1 cellular context compared by ENCODE assay signal in the genomic region with DNA sequence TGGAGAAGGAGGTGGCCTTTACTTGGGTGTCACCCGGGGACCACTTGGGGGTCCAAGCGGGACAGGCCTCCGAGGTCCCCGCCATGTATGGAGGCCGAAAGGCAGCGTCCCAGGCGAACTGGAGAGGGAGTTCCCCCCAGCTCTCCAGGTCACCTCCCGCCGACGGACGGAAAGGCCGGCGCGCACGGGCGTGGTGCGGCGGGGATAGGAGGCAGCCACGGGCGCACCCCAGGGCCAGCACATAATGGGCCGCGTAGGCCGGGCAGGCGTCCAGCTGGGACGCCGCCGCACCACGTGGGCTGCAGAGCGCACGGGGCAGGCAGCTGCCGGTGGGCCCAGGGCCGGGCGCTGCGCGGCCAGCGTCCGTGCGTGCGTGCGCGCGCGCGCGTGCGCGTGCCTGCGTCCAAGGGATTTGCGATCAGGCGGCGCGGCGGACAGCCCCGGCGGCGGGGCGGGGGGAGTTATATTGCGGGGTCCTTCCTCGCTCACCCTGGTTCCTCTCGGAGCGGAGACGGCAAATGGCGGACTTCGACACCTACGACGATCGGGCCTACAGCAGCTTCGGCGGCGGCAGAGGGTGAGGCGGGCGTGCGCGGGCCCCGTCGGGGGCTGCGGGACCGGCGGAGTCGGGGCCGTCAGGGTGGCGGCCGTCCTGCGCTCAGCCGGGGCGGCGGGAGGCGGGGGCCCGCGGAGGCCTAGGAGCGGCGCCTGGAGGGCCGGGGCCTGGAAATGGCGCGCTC.
TF ChIP-seq lines count a peak whose summit lies in the region.

A gene (plus strand): TSS at position 491 of the 740 bp plus-strand sequence. CDS start 28 bp downstream, at position 519.

TF ChIP-seq in K562, 482 proteins besides CTCF, POLR2A, EP300 and RAD21 (continued from another document and continues in another):
- TF ChIP-seq, protein P1, sequence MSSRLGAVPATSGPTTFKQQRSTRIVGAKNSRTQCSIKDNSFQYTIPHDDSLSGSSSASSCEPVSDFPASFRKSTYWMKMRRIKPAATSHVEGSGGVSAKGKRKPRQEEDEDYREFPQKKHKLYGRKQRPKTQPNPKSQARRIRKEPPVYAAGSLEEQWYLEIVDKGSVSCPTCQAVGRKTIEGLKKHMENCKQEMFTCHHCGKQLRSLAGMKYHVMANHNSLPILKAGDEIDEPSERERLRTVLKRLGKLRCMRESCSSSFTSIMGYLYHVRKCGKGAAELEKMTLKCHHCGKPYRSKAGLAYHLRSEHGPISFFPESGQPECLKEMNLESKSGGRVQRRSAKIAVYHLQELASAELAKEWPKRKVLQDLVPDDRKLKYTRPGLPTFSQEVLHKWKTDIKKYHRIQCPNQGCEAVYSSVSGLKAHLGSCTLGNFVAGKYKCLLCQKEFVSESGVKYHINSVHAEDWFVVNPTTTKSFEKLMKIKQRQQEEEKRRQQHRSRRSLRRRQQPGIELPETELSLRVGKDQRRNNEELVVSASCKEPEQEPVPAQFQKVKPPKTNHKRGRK (tag; IDR thresholded peaks at IDR 0.05): no peak
- TF ChIP-seq ZC3H4 (CRISPR knock-in tag; IDR thresholded peaks at IDR 0.05; ENCODE audit: borderline replicate concordance): no peak
- TF ChIP-seq NUFIP1 (IDR thresholded peaks at IDR 0.05; ENCODE audit: partially characterized antibody): no peak
- TF ChIP-seq MYNN (IDR thresholded peaks at IDR 0.05): no peak; the same call in 1 of the 2 replicates
- TF ChIP-seq MYNN (CRISPR knock-in tag; IDR thresholded peaks at IDR 0.05): no peak
- TF ChIP-seq MCM7 (IDR thresholded peaks at IDR 0.05): no peak
- no peak for TF ChIP-seq TCFL5 (CRISPR knock-in tag; conservative IDR thresholded peaks at IDR 0.05)
- TF ChIP-seq, protein P2, sequence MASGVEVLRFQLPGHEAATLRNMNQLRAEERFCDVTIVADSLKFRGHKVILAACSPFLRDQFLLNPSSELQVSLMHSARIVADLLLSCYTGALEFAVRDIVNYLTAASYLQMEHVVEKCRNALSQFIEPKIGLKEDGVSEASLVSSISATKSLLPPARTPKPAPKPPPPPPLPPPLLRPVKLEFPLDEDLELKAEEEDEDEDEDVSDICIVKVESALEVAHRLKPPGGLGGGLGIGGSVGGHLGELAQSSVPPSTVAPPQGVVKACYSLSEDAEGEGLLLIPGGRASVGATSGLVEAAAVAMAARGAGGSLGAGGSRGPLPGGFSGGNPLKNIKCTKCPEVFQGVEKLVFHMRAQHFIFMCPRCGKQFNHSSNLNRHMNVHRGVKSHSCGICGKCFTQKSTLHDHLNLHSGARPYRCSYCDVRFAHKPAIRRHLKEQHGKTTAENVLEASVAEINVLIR (CRISPR knock-in tag; IDR thresholded peaks at IDR 0.05): no peak
- peak; percentile 100 for TF ChIP-seq CXXC5 (CRISPR knock-in tag; IDR thresholded peaks at IDR 0.05)
- peak; percentile 45 for TF ChIP-seq NCOA6 (IDR thresholded peaks at IDR 0.05)
- TF ChIP-seq, protein P3, sequence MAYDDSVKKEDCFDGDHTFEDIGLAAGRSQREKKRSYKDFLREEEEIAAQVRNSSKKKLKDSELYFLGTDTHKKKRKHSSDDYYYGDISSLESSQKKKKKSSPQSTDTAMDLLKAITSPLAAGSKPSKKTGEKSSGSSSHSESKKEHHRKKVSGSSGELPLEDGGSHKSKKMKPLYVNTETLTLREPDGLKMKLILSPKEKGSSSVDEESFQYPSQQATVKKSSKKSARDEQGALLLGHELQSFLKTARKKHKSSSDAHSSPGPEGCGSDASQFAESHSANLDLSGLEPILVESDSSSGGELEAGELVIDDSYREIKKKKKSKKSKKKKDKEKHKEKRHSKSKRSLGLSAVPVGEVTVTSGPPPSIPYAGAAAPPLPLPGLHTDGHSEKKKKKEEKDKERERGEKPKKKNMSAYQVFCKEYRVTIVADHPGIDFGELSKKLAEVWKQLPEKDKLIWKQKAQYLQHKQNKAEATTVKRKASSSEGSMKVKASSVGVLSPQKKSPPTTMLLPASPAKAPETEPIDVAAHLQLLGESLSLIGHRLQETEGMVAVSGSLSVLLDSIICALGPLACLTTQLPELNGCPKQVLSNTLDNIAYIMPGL (CRISPR knock-in tag; IDR thresholded peaks at IDR 0.05): peak; percentile 100
- TF ChIP-seq HIVEP1 (CRISPR knock-in tag; IDR thresholded peaks at IDR 0.05): 0 out of 2 replicates have a peak, but pooled peaks have one; percentile 56
- no peak for TF ChIP-seq ADNP (tag; IDR thresholded peaks at IDR 0.05)
- TF ChIP-seq, protein P4, sequence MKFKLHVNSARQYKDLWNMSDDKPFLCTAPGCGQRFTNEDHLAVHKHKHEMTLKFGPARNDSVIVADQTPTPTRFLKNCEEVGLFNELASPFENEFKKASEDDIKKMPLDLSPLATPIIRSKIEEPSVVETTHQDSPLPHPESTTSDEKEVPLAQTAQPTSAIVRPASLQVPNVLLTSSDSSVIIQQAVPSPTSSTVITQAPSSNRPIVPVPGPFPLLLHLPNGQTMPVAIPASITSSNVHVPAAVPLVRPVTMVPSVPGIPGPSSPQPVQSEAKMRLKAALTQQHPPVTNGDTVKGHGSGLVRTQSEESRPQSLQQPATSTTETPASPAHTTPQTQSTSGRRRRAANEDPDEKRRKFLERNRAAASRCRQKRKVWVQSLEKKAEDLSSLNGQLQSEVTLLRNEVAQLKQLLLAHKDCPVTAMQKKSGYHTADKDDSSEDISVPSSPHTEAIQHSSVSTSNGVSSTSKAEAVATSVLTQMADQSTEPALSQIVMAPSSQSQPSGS (CRISPR knock-in tag; IDR thresholded peaks at IDR 0.05): peak; percentile 84; the same call in 1 of the 2 replicates
- TF ChIP-seq SIN3B (IDR thresholded peaks at IDR 0.05; ENCODE audit: low read depth): peak; percentile 88
- TF ChIP-seq, protein P5, sequence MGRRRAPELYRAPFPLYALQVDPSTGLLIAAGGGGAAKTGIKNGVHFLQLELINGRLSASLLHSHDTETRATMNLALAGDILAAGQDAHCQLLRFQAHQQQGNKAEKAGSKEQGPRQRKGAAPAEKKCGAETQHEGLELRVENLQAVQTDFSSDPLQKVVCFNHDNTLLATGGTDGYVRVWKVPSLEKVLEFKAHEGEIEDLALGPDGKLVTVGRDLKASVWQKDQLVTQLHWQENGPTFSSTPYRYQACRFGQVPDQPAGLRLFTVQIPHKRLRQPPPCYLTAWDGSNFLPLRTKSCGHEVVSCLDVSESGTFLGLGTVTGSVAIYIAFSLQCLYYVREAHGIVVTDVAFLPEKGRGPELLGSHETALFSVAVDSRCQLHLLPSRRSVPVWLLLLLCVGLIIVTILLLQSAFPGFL (CRISPR knock-in tag; IDR thresholded peaks at IDR 0.05): no peak
- TF ChIP-seq, protein P6, sequence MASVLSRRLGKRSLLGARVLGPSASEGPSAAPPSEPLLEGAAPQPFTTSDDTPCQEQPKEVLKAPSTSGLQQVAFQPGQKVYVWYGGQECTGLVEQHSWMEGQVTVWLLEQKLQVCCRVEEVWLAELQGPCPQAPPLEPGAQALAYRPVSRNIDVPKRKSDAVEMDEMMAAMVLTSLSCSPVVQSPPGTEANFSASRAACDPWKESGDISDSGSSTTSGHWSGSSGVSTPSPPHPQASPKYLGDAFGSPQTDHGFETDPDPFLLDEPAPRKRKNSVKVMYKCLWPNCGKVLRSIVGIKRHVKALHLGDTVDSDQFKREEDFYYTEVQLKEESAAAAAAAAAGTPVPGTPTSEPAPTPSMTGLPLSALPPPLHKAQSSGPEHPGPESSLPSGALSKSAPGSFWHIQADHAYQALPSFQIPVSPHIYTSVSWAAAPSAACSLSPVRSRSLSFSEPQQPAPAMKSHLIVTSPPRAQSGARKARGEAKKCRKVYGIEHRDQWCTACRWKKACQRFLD (CRISPR knock-in tag; IDR thresholded peaks at IDR 0.05): peak; percentile 98
- TF ChIP-seq, protein P7, sequence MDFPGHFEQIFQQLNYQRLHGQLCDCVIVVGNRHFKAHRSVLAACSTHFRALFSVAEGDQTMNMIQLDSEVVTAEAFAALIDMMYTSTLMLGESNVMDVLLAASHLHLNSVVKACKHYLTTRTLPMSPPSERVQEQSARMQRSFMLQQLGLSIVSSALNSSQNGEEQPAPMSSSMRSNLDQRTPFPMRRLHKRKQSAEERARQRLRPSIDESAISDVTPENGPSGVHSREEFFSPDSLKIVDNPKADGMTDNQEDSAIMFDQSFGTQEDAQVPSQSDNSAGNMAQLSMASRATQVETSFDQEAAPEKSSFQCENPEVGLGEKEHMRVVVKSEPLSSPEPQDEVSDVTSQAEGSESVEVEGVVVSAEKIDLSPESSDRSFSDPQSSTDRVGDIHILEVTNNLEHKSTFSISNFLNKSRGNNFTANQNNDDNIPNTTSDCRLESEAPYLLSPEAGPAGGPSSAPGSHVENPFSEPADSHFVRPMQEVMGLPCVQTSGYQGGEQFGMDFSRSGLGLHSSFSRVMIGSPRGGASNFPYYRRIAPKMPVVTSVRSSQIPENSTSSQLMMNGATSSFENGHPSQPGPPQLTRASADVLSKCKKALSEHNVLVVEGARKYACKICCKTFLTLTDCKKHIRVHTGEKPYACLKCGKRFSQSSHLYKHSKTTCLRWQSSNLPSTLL (IDR thresholded peaks at IDR 0.05): no peak
- TF ChIP-seq, protein P8, sequence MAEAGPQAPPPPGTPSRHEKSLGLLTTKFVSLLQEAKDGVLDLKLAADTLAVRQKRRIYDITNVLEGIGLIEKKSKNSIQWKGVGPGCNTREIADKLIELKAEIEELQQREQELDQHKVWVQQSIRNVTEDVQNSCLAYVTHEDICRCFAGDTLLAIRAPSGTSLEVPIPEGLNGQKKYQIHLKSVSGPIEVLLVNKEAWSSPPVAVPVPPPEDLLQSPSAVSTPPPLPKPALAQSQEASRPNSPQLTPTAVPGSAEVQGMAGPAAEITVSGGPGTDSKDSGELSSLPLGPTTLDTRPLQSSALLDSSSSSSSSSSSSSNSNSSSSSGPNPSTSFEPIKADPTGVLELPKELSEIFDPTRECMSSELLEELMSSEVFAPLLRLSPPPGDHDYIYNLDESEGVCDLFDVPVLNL (CRISPR knock-in tag; IDR thresholded peaks at IDR 0.05; ENCODE audit: low read depth): peak; percentile 78; the same call in 1 of the 2 replicates
- peak; percentile 95 for TF ChIP-seq ZBTB1 (CRISPR knock-in tag; IDR thresholded peaks at IDR 0.05; ENCODE audit: borderline replicate concordance, low read depth)
- TF ChIP-seq EP400 (IDR thresholded peaks at IDR 0.05): peak; percentile 65
- peak; percentile 63; the same call in 1 of the 2 replicates for TF ChIP-seq ZNF589 (CRISPR knock-in tag; IDR thresholded peaks at IDR 0.05; ENCODE audit: low read depth)
- no peak for TF ChIP-seq KLF16 (IDR thresholded peaks at IDR 0.05)
- TF ChIP-seq, protein P9, sequence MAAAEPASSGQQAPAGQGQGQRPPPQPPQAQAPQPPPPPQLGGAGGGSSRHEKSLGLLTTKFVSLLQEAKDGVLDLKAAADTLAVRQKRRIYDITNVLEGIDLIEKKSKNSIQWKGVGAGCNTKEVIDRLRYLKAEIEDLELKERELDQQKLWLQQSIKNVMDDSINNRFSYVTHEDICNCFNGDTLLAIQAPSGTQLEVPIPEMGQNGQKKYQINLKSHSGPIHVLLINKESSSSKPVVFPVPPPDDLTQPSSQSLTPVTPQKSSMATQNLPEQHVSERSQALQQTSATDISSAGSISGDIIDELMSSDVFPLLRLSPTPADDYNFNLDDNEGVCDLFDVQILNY (CRISPR knock-in tag; IDR thresholded peaks at IDR 0.05): peak; percentile 99
- TF ChIP-seq, protein P10, sequence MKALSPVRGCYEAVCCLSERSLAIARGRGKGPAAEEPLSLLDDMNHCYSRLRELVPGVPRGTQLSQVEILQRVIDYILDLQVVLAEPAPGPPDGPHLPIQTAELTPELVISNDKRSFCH (CRISPR knock-in tag; IDR thresholded peaks at IDR 0.05): no peak
- TF ChIP-seq, protein P10 (tag; IDR thresholded peaks at IDR 0.05): no peak; the same call in 1 of the 2 replicates
- TF ChIP-seq MTA1 (IDR thresholded peaks at IDR 0.05; ENCODE audit: borderline replicate concordance): peak; percentile 12; the same call in 1 of the 2 replicates
- peak; percentile 88; the same call in 1 of the 2 replicates for TF ChIP-seq PRMT5 (CRISPR knock-in tag; IDR thresholded peaks at IDR 0.05)
- TF ChIP-seq HDGF (IDR thresholded peaks at IDR 0.05): no peak
- TF ChIP-seq, protein P11, sequence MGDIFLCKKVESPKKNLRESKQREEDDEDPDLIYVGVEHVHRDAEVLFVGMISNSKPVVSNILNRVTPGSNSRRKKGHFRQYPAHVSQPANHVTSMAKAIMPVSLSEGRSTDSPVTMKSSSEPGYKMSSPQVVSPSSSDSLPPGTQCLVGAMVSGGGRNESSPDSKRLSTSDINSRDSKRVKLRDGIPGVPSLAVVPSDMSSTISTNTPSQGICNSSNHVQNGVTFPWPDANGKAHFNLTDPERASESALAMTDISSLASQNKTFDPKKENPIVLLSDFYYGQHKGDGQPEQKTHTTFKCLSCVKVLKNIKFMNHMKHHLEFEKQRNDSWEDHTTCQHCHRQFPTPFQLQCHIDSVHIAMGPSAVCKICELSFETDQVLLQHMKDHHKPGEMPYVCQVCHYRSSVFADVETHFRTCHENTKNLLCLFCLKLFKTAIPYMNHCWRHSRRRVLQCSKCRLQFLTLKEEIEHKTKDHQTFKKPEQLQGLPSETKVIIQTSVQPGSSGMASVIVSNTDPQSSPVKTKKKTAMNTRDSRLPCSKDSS (IDR thresholded peaks at IDR 0.05; ENCODE audit: low read depth, partially characterized antibody): no peak
- peak; percentile 80 for TF ChIP-seq PHF20 (IDR thresholded peaks at IDR 0.05; ENCODE audit: partially characterized antibody)
- TF ChIP-seq CHD4 (IDR thresholded peaks at IDR 0.05; ENCODE audit: insufficient read depth, insufficient replicate concordance, low read depth, low read length, poor library complexity, severe bottlenecking): no peak
- TF ChIP-seq KDM4B (IDR thresholded peaks at IDR 0.05; ENCODE audit: borderline replicate concordance in 2 of 2, low read depth in 1 of 2): peak in 1 of 2 experiments; percentile 53; a peak in 1 of 4 replicates
- no peak; a peak in 1 of 4 replicates for TF ChIP-seq ETV6 (IDR thresholded peaks at IDR 0.05; ENCODE audit: borderline replicate concordance in 1 of 2, low read depth in 2 of 2, low read length in 1 of 2)
- TF ChIP-seq ETV6 (CRISPR knock-in tag; IDR thresholded peaks at IDR 0.05; ENCODE audit: borderline replicate concordance): peak; percentile 99
- TF ChIP-seq, protein P12, sequence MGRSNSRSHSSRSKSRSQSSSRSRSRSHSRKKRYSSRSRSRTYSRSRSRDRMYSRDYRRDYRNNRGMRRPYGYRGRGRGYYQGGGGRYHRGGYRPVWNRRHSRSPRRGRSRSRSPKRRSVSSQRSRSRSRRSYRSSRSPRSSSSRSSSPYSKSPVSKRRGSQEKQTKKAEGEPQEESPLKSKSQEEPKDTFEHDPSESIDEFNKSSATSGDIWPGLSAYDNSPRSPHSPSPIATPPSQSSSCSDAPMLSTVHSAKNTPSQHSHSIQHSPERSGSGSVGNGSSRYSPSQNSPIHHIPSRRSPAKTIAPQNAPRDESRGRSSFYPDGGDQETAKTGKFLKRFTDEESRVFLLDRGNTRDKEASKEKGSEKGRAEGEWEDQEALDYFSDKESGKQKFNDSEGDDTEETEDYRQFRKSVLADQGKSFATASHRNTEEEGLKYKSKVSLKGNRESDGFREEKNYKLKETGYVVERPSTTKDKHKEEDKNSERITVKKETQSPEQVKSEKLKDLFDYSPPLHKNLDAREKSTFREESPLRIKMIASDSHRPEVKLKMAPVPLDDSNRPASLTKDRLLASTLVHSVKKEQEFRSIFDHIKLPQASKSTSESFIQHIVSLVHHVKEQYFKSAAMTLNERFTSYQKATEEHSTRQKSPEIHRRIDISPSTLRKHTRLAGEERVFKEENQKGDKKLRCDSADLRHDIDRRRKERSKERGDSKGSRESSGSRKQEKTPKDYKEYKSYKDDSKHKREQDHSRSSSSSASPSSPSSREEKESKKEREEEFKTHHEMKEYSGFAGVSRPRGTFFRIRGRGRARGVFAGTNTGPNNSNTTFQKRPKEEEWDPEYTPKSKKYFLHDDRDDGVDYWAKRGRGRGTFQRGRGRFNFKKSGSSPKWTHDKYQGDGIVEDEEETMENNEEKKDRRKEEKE (IDR thresholded peaks at IDR 0.05; ENCODE audit: borderline replicate concordance in 1 of 2, control insufficient read depth in 1 of 2, low read depth in 2 of 2, low read length in 1 of 2): peak in 1 of 2 experiments; percentile 81; a peak in 1 of 4 replicates
- TF ChIP-seq ARNT (IDR thresholded peaks at IDR 0.05): no peak
- no peak for TF ChIP-seq ARID1B (IDR thresholded peaks at IDR 0.05)
- 0 out of 2 replicates have a peak, but pooled peaks have one; percentile 19 for TF ChIP-seq ZFPM2 (CRISPR knock-in tag; IDR thresholded peaks at IDR 0.05)
